In the genomic region with DNA sequence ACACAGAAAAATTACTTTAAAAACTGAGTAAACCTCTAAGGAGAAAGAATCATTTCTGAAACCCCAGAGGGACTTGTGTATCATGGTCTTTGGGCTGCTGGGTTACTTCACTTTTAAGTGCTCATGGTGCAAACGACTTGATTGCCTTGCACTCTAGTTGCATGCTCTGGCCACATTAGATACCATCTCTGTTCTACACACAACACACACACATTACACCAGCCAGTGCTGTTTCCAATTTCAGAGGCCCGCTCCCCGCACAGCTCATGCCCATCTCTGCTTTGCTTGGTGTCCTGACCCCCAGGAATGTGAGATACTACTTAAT, we compare ENCODE assay signal across 8 cellular contexts. TPM values are rescaled to one million over a fixed set of nuclear protein-coding genes. Genes with fewer than 3 reads are reported as not detected.
DNase-seq lines count a peak whose midpoint lies in the region; ATAC-seq and TF ChIP-seq lines count a peak whose summit lies in the region.

No MANE protein-coding gene starts in this region.

- H3K27me3 ChIP-seq in A673 (replicated peaks; ENCODE audit: insufficient read depth, low read depth, low read length, poor library complexity) (no peaks in the 10 kb centered on the region), rectal smooth muscle tissue (ENCODE audit: control insufficient read depth, insufficient read depth, low read length) (no peaks in the 10 kb centered on the region)

- no peaks in the 10 kb centered on the region for H3K36me3 ChIP-seq in A673 (ENCODE audit: insufficient read depth, low read length, poor library complexity, severe bottlenecking)
- H3K36me3 ChIP-seq in rectal smooth muscle tissue (ENCODE audit: control insufficient read depth, insufficient read depth, low read length): no peaks in the 10 kb centered on the region

- H3K4me1 ChIP-seq in A673 (ENCODE audit: insufficient read depth, low read length, poor library complexity, severe bottlenecking) (peaks cover 45% of the 10 kb centered on the region), rectal smooth muscle tissue (ENCODE audit: control insufficient read depth, insufficient read depth, low read length) (peaks cover 5% of the 10 kb centered on the region)

- no peaks in the 10 kb centered on the region for H3K9me3 ChIP-seq in A673 (ENCODE audit: low read depth, low read length, poor library complexity, severe bottlenecking)

- intact Hi-C loops in A673 (cut with micrococcal nuclease; ENCODE audit: unreplicated experiment): loop anchor here (5.0 kb wide), 3 partner anchors 158 to 387 kb away; no protein-coding TSS in a partner anchor

- H3K27ac ChIP-seq in A673 (ENCODE audit: low read depth, low read length, poor library complexity, severe bottlenecking) (peak overlapping the region; percentile 91), VCaP (peak overlapping the region; percentile 96), rectal smooth muscle tissue (ENCODE audit: low read depth, low read length) (peak overlapping the region; percentile 53)

- TF ChIP-seq CTCF in A673 (conservative IDR thresholded peaks at IDR 0.05; ENCODE audit: low read depth, low read length): no peak
- no peak for TF ChIP-seq CTCF in HFF-Myc (IDR thresholded peaks at IDR 0.05; ENCODE audit: low read depth, low read length, missing control alignments)
- TF ChIP-seq CTCF in VCaP (conservative IDR thresholded peaks at IDR 0.05): no peak
- TF ChIP-seq CTCF in fibroblast of mammary gland (conservative IDR thresholded peaks at IDR 0.05; ENCODE audit: control insufficient read depth, insufficient read depth, low read depth, low read length): no peak

- no TSS peak for BruUV-seq in A673 (replicated peaks; lab: Mats Ljungman, UMichigan)

- H3K4me3 ChIP-seq in A673 (ENCODE audit: low read depth, low read length, poor library complexity, severe bottlenecking): peak overlapping the region; percentile 98
- peak overlapping the region; percentile 80 for H3K4me3 ChIP-seq in HFF-Myc (replicated peaks; ENCODE audit: low read depth, low read length)
- H3K4me3 ChIP-seq in fibroblast of mammary gland (ENCODE audit: control insufficient read depth, low read depth, low read length): peak overlapping the region; percentile 77
- H3K4me3 ChIP-seq in rectal smooth muscle tissue (ENCODE audit: low read length): peak overlapping the region; percentile 90

- POLR2A ChIA-PET in A673 (lab: Charles Lee; ENCODE audit: low non-redundant PET): no interaction called here

- CTCF ChIA-PET in A673 (lab: Charles Lee): no interaction called here

- DNase-seq in A673 (ENCODE audit: low spot score) (peak; percentile 50), HFF-Myc (ENCODE audit: extremely low read depth, low read depth) (no peak), fibroblast of mammary gland (ENCODE audit: low read depth) (peak; percentile 58)
- no peak for DNase-seq in effector CD8-positive, alpha-beta T cell (lab: John Stamatoyannopoulos, UW)

- no peak overlapping the region for H3K9ac ChIP-seq in rectal smooth muscle tissue (ENCODE audit: low read length)

- ATAC-seq in HG03175 (IDR thresholded peaks at IDR 0.05; ENCODE audit: unreplicated experiment): no peak
- ATAC-seq in HG02571 (IDR thresholded peaks at IDR 0.05; ENCODE audit: unreplicated experiment): no peak

RNA-seq across cellular contexts. Expression of a gene that starts 2.1 kb away (rescaled TPM):
- 117 and 129 TPM in 2 replicates for total RNA-seq in A673 (2021)

Comparison
In these comparisons a context has a peak if more than half of its experiments do, and no peak if none do; other contexts are left out.
1. DNase-seq: peak in A673 (single experiment) and fibroblast of mammary gland (single experiment); none in HFF-Myc (single experiment) and effector CD8-positive, alpha-beta T cell (single experiment).
2. Peak in every context shown above with its lines, with median percentiles within 50 percentile points of each other: H3K27ac ChIP-seq and H3K4me3 ChIP-seq.